Comparison of ENCODE assay signal across 11 cellular contexts in genomic region chr17:74746922-74747321, GRCh38. TPM values are rescaled to one million over a fixed set of nuclear protein-coding genes. Genes with fewer than 3 reads are reported as not detected.
DNase-seq lines count a peak whose midpoint lies in the region; ATAC-seq lines count a peak whose summit lies in the region.
"Had no signal": no experiment of that assay in that cellular context is flagged by ENCODE, and none has a peak within 500 bp of the region (broad histone marks: within the 10 kb centered on the region; RNA-seq: fewer than 3 reads in every experiment).

No MANE protein-coding gene starts in this region.

- peak overlapping the region; percentile 50 to 88 for H3K18ac ChIP-seq in mesenchymal stem cell (ENCODE audit: low read depth in 1 of 2, low read length in 2 of 2)

- peaks cover 66% of the 10 kb centered on the region for H3K4me1 Mint-ChIP-seq in activated T-cell treated with anti-CD3 and anti-CD28 coated beads, Interleukin-2, amount 50 U/mL, for 72 hours (ENCODE audit: low read depth)

- ATAC-seq in activated T-cell treated with anti-CD3 and anti-CD28 coated beads, Interleukin-2, amount 50 U/mL, for 72 hours (replicated peaks in 1 of 2), result no peak
- ATAC-seq in HG02623 (IDR thresholded peaks at IDR 0.05; ENCODE audit: unreplicated experiment), result no peak
- ATAC-seq in GM21737 (IDR thresholded peaks at IDR 0.05; ENCODE audit: unreplicated experiment), result no peak
- ATAC-seq in HG02870 (IDR thresholded peaks at IDR 0.05; ENCODE audit: unreplicated experiment), result no peak

- H3K9me3 Mint-ChIP-seq in activated T-cell treated with anti-CD3 and anti-CD28 coated beads, Interleukin-2, amount 50 U/mL, for 72 hours, result peaks cover 0 to 3% of the 10 kb centered on the region in 2 donors

- peak overlapping the region; percentile 76 for H3K4me3 Mint-ChIP-seq in activated T-cell treated with anti-CD3 and anti-CD28 coated beads, Interleukin-2, amount 50 U/mL, for 72 hours

- no peak overlapping the region for H4K91ac ChIP-seq in mesenchymal stem cell (ENCODE audit: low read length)

- H3K79me1 ChIP-seq in mesenchymal stem cell (replicated peaks; ENCODE audit: low read length, poor library complexity, severe bottlenecking), result peaks cover 6% of the 10 kb centered on the region

- peak overlapping the region; percentile 66 for H2BK120ac ChIP-seq in mesenchymal stem cell (ENCODE audit: low read depth, low read length)

- peaks cover 34% of the 10 kb centered on the region for H4K20me1 ChIP-seq in BLaER1

- H3K27me3 ChIP-seq in BLaER1, result peaks cover 31% of the 10 kb centered on the region; the same call in 1 of the 2 replicates
- H3K27me3 ChIP-seq in HUES48 (ENCODE audit: control insufficient read depth, insufficient read depth, low read length), result no peaks in the 10 kb centered on the region
- H3K27me3 ChIP-seq in mesenchymal stem cell (ENCODE audit: control insufficient read depth in 1 of 2, insufficient read depth in 1 of 2, low read length in 2 of 2), result peaks cover 0 to 25% of the 10 kb centered on the region in 2 experiments

- H3K23ac ChIP-seq in mesenchymal stem cell (ENCODE audit: low read length in 2 of 2), result no peak overlapping the region

- no peak overlapping the region for H2BK5ac ChIP-seq in mesenchymal stem cell (ENCODE audit: low read depth, low read length, poor library complexity, severe bottlenecking)

- H2AK5ac ChIP-seq in mesenchymal stem cell (ENCODE audit: low read length, severe bottlenecking), result no peak overlapping the region

- whole genome bisulfite sequencing in mesenchymal stem cell, result 2% methylated on average over 6 of the region's 6 CpGs

- H3K9me3 ChIP-seq in BLaER1 (no peaks in the 10 kb centered on the region), HUES48 (ENCODE audit: control insufficient read depth, insufficient read depth, low read length) (no peaks in the 10 kb centered on the region), mesenchymal stem cell (ENCODE audit: control insufficient read depth, low read length) (no peaks in the 10 kb centered on the region)

- no peak overlapping the region for H2BK15ac ChIP-seq in mesenchymal stem cell (ENCODE audit: low read depth, poor library complexity, severe bottlenecking)

- H2AFZ ChIP-seq in mesenchymal stem cell (ENCODE audit: low read depth, low read length), result no peak overlapping the region

- H3K9ac ChIP-seq in BLaER1, result no peak overlapping the region
- no peak overlapping the region; the same call in 1 of the 2 replicates for H3K9ac ChIP-seq in HUES48 (ENCODE audit: low read depth, low read length)
- no peak overlapping the region for H3K9ac ChIP-seq in mesenchymal stem cell (ENCODE audit: low read length)

- H3K4me1 ChIP-seq in BLaER1 (peaks cover 90% of the 10 kb centered on the region), HUES48 (ENCODE audit: control insufficient read depth, insufficient read depth, low read length) (peaks cover 46% of the 10 kb centered on the region), mesenchymal stem cell (ENCODE audit: control insufficient read depth, insufficient read depth, low read depth, low read length) (peaks cover 43% of the 10 kb centered on the region)

- H3K36me3 Mint-ChIP-seq in activated T-cell treated with anti-CD3 and anti-CD28 coated beads, Interleukin-2, amount 50 U/mL, for 72 hours (ENCODE audit: insufficient read depth in 2 of 2), result peaks cover 9 to 10% of the 10 kb centered on the region in 2 donors

- H3K4me3 ChIP-seq in BLaER1 (no peak overlapping the region), HUES48 (ENCODE audit: low read depth, low read length) (peak overlapping the region; percentile 15; the same call in 1 of the 2 replicates), mesenchymal stem cell (ENCODE audit: insufficient read depth in 1 of 2, low read depth in 1 of 2, low read length in 2 of 2) (no peak overlapping the region)

- peak overlapping the region in 1 of 2 experiments; percentile 89 for H3K4ac ChIP-seq in mesenchymal stem cell (ENCODE audit: low read depth in 1 of 2, low read length in 2 of 2)

- H4K8ac ChIP-seq in mesenchymal stem cell (ENCODE audit: low read length), result peak overlapping the region; percentile 82

- no peaks in the 10 kb centered on the region for H3K36me3 ChIP-seq in BLaER1
- H3K36me3 ChIP-seq in HUES48 (ENCODE audit: control insufficient read depth, insufficient read depth, low read length), result no peaks in the 10 kb centered on the region
- peaks cover 0 to 3% of the 10 kb centered on the region in 2 experiments for H3K36me3 ChIP-seq in mesenchymal stem cell (ENCODE audit: control insufficient read depth in 1 of 2, insufficient read depth in 2 of 2, low read depth in 1 of 2, low read length in 2 of 2)

- H3K27ac ChIP-seq in BLaER1 (no peak overlapping the region), HUES48 (ENCODE audit: low read depth, low read length) (peak overlapping the region; percentile 56), mesenchymal stem cell (ENCODE audit: low read length, poor library complexity, severe bottlenecking) (peak overlapping the region; percentile 43)

- no peaks in the 10 kb centered on the region for H3K27me3 Mint-ChIP-seq in activated T-cell treated with anti-CD3 and anti-CD28 coated beads, Interleukin-2, amount 50 U/mL, for 72 hours (ENCODE audit: low read depth)

- no peak overlapping the region for H3K14ac ChIP-seq in mesenchymal stem cell (ENCODE audit: low read length in 2 of 2)

- H3K4me2 ChIP-seq in BLaER1, result peak overlapping the region; percentile 100
- H3K4me2 ChIP-seq in mesenchymal stem cell (ENCODE audit: low read length, poor library complexity, severe bottlenecking), result peak overlapping the region; percentile 18

- no peak for DNase-seq in activated T-cell treated with anti-CD3 and anti-CD28 coated beads, Interleukin-2, amount 50 U/mL, for 72 hours
- DNase-seq in mesenchymal stem cell (peak; percentile 63), RKO (ENCODE audit: low spot score) (no peak)
- DNase-seq: activated effector memory CD4-positive, alpha-beta T cell treated with anti-CD3 and anti-CD28 coated beads, Interleukin-2, amount 50 U/mL, for 16 hours; NCI-H1436; SHP77 treated with DMSO at 0.1 percent for 48 hours had no signal

- no peak overlapping the region for H3K27ac Mint-ChIP-seq in activated T-cell treated with anti-CD3 and anti-CD28 coated beads, Interleukin-2, amount 50 U/mL, for 72 hours

- peak overlapping the region; percentile 51 to 98 for H2BK12ac ChIP-seq in mesenchymal stem cell (ENCODE audit: low read length in 2 of 2)

RNA-seq across cellular contexts. Expression of gene NHERF1, which starts 1.5 kb away (rescaled TPM):
- 10 to 100 TPM; 78.8 to 81.2 TPM for total RNA-seq in activated T-cell treated with anti-CD3 and anti-CD28 coated beads, Interleukin-2, amount 50 U/mL, for 72 hours
- 126 TPM for polyA plus RNA-seq in mesenchymal stem cell (2013, experiment 1 of 2)
- 126 TPM for polyA plus RNA-seq in mesenchymal stem cell (2013, experiment 2 of 2)

RNA-seq across cellular contexts. Expression of gene RAB37, which starts 9.9 kb away (rescaled TPM):
- 10 to 100 TPM; 13.6 to 18.1 TPM for total RNA-seq in activated T-cell treated with anti-CD3 and anti-CD28 coated beads, Interleukin-2, amount 50 U/mL, for 72 hours
- polyA plus RNA-seq in mesenchymal stem cell (2013, experiment 1 of 2), result 2.4 TPM
- polyA plus RNA-seq in mesenchymal stem cell (2013, experiment 2 of 2), result 1.9 TPM

RNA-seq across cellular contexts. Expression of gene NAT9, which starts 29.2 kb away (rescaled TPM):
- total RNA-seq in activated T-cell treated with anti-CD3 and anti-CD28 coated beads, Interleukin-2, amount 50 U/mL, for 72 hours, result 10 to 100 TPM; 49.7 to 58.4 TPM
- 29.5 TPM for polyA plus RNA-seq in mesenchymal stem cell (2013, experiment 1 of 2)
- 30.4 TPM for polyA plus RNA-seq in mesenchymal stem cell (2013, experiment 2 of 2)

RNA-seq across cellular contexts. Expression of gene CD300LF, which starts 34.2 kb away (rescaled TPM):
- not detected for total RNA-seq in activated T-cell treated with anti-CD3 and anti-CD28 coated beads, Interleukin-2, amount 50 U/mL, for 72 hours
- polyA plus RNA-seq in mesenchymal stem cell (2013, experiment 1 of 2), result not detected
- not detected for polyA plus RNA-seq in mesenchymal stem cell (2013, experiment 2 of 2)
